7 cellular contexts compared by ENCODE assay signal in the genomic region with DNA sequence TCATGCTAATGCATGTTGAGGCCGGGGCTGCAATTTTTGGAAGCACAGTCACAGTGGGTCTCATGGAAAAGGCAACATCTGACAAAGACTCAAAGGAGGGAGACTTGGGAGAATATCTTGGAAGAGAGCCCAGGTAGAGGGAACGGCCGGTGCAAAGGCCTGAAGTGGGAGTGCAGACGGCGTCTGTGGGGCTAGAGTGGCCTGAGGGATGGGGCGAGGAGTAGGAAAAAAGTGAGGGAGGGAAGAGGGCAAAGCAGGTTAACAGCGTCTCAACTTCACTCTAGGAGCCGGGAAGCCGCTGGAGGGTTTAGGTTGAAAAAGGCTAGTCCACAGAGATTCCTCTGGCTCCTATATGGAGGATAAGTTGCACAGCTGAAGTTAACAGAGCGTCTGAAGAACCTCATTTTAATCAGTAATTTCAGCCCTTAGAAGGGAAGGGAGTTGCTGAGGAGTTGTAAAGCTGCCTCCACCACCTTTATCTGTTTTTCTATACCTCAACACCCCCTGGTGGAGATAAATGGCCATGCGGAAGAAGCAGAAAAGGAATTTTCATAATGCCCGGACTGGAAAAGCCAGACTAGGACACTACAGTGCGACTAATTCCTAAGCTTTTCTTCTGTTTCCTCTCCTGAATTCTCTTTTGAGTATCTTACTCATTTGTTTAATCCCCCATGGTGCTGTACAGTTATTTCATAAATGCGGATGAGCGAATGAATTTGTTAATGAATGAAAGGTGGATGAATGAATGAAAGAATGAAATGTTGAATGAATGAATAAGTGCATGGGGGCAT.
DNase-seq lines count a peak whose midpoint lies in the region; ATAC-seq and TF ChIP-seq lines count a peak whose summit lies in the region.

No MANE protein-coding gene starts in this region.

- H3K36me3 Mint-ChIP-seq in T-helper 2 cell treated with Interferon-gamma antibody and Interleukin-4, amounts not matched to agents 5 μg/mL and 100 μg/mL, for 36 hours (ENCODE audit: low read depth), result no peaks in the 10 kb centered on the region
- H3K36me3 Mint-ChIP-seq in stimulated activated effector memory CD8-positive, alpha-beta T cell treated with anti-CD3 and anti-CD28 coated beads, Interleukin-12 subunit alpha, Interleukin-12 subunit beta, amount 100 ng/mL, for 72 hours, result no peaks in the 10 kb centered on the region

- no peak overlapping the region for H3K4me3 ChIP-seq in HAP-1
- H3K4me3 ChIP-seq in choroid plexus epithelial cell (ENCODE audit: low read depth, low read length), result no peak overlapping the region

- H3K4me1 Mint-ChIP-seq in T-helper 2 cell treated with Interferon-gamma antibody and Interleukin-4, amounts not matched to agents 5 μg/mL and 100 μg/mL, for 36 hours (ENCODE audit: low read depth), result peaks cover 4% of the 10 kb centered on the region
- H3K4me1 Mint-ChIP-seq in stimulated activated effector memory CD8-positive, alpha-beta T cell treated with anti-CD3 and anti-CD28 coated beads, Interleukin-12 subunit alpha, Interleukin-12 subunit beta, amount 100 ng/mL, for 72 hours, result peaks cover 12% of the 10 kb centered on the region

- no peaks in the 10 kb centered on the region for H3K36me3 ChIP-seq in HAP-1 (replicated peaks)

- H3K27ac Mint-ChIP-seq in T-helper 2 cell treated with Interferon-gamma antibody and Interleukin-4, amounts not matched to agents 5 μg/mL and 100 μg/mL, for 36 hours, result no peak overlapping the region
- no peak overlapping the region for H3K27ac Mint-ChIP-seq in stimulated activated effector memory CD8-positive, alpha-beta T cell treated with anti-CD3 and anti-CD28 coated beads, Interleukin-12 subunit alpha, Interleukin-12 subunit beta, amount 100 ng/mL, for 72 hours

- peak; percentile 88 for TF ChIP-seq CTCF in choroid plexus epithelial cell (conservative IDR thresholded peaks at IDR 0.05; ENCODE audit: low read depth, low read length)

- H3K27me3 Mint-ChIP-seq in T-helper 2 cell treated with Interferon-gamma antibody and Interleukin-4, amounts not matched to agents 5 μg/mL and 100 μg/mL, for 36 hours (ENCODE audit: low read depth), result peaks cover 29% of the 10 kb centered on the region

- H3K9me3 Mint-ChIP-seq in T-helper 2 cell treated with Interferon-gamma antibody and Interleukin-4, amounts not matched to agents 5 μg/mL and 100 μg/mL, for 36 hours, result no peaks in the 10 kb centered on the region
- H3K9me3 Mint-ChIP-seq in stimulated activated effector memory CD8-positive, alpha-beta T cell treated with anti-CD3 and anti-CD28 coated beads, Interleukin-12 subunit alpha, Interleukin-12 subunit beta, amount 100 ng/mL, for 72 hours, result no peaks in the 10 kb centered on the region

- H3K27me3 ChIP-seq in HAP-1 (ENCODE audit: low read depth), result no peaks in the 10 kb centered on the region

- no peaks in the 10 kb centered on the region for H3K9me3 ChIP-seq in HAP-1

- H3K4me3 Mint-ChIP-seq in T-helper 2 cell treated with Interferon-gamma antibody and Interleukin-4, amounts not matched to agents 5 μg/mL and 100 μg/mL, for 36 hours, result no peak overlapping the region
- H3K4me3 Mint-ChIP-seq in stimulated activated effector memory CD8-positive, alpha-beta T cell treated with anti-CD3 and anti-CD28 coated beads, Interleukin-12 subunit alpha, Interleukin-12 subunit beta, amount 100 ng/mL, for 72 hours, result no peak overlapping the region

- ATAC-seq in stimulated activated effector memory CD8-positive, alpha-beta T cell treated with anti-CD3 and anti-CD28 coated beads, Interleukin-12 subunit alpha, Interleukin-12 subunit beta, amount 100 ng/mL, for 72 hours, result peak; percentile 79

- peaks cover 2% of the 10 kb centered on the region; the same call in 1 of the 2 replicates for H3K4me1 ChIP-seq in HAP-1

- peak; percentile 39 for DNase-seq in GM04503 (ENCODE audit: low read depth)
- DNase-seq in HAP-1 (ENCODE audit: low spot score in 2 of 2), result peak; percentile 78 to 83
- peak; percentile 71 for DNase-seq in NCI-H1694 treated with DMSO at 0.1 percent for 48 hours (lab: John Stamatoyannopoulos, UW)
- peak; percentile 29 for DNase-seq in T-helper 2 cell treated with Interferon-gamma antibody and Interleukin-4, amounts not matched to agents 5 μg/mL and 100 μg/mL, for 36 hours (ENCODE audit: low spot score)
- peak; percentile 91 for DNase-seq in choroid plexus epithelial cell (ENCODE audit: low read depth)
- DNase-seq in kidney tubule cell (ENCODE audit: low spot score), result peak; percentile 84
- DNase-seq in stimulated activated effector memory CD8-positive, alpha-beta T cell treated with anti-CD3 and anti-CD28 coated beads, Interleukin-12 subunit alpha, Interleukin-12 subunit beta, amount 100 ng/mL, for 72 hours (ENCODE audit: low spot score in 2 of 2), result peak; percentile 18 to 60

- in situ Hi-C loops in HAP-1 (cut with MboI; ENCODE audit: low sequenced_read_pairs), result loop anchor here (10.0 to 25.0 kb wide), 3 partner anchors 204 to 801 kb away; no protein-coding TSS in a partner anchor

Comparison
In these comparisons a context has a peak if more than half of its experiments do, and no peak if none do; other contexts are left out.
1. DNase-seq: peak in every context shown above with its lines; median percentile 91 in choroid plexus epithelial cell; 84 in kidney tubule cell; 80 in HAP-1; 71 in NCI-H1694 treated with DMSO at 0.1 percent for 48 hours; 39 in GM04503; 39 in stimulated activated effector memory CD8-positive, alpha-beta T cell treated with anti-CD3 and anti-CD28 coated beads, Interleukin-12 subunit alpha, Interleukin-12 subunit beta, amount 100 ng/mL, for 72 hours; 29 in T-helper 2 cell treated with Interferon-gamma antibody and Interleukin-4, amounts not matched to agents 5 μg/mL and 100 μg/mL, for 36 hours.